7 cellular contexts compared by ENCODE assay signal in the genomic region with DNA sequence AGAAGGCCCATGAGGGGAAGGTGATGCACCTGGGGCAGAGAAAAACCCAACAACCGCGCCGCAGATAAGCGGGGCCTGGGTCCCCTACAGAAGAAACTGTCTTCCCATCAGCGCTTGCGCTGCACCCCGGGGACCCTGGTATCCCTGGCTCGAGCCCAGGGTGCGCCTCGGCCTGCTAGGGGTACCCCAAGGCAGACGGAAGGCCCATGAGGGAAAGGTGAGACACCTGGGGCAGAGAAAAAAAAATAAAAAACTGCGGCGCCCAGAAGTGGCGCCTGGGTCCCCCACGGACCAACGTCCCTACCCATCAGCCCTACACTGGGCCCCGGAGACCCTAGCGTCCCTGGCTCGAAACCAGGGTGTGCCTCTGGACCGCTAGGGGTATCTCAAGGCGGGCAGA.
A peak's percentile ranks its signal among the peaks of the same experiment; 100 is the strongest.
DNase-seq lines count a peak whose midpoint lies in the region; ATAC-seq, FAIRE-seq and TF ChIP-seq lines count a peak whose summit lies in the region.
"Not testable (repeated sequence)": the region's sequence is repeated elsewhere in the genome, so short reads cannot be mapped to it uniquely, and the experiment has no call there.

No MANE protein-coding gene starts in this region.

- H3K4me1 Mint-ChIP-seq in osteocyte (ENCODE audit: unreplicated experiment) = not testable (repeated sequence)

- intact Hi-C loops in Right ventricle myocardium inferior (cut with DNase I); kidney (cut with DNase I); sciatic nerve (cut with DNase I); upper lobe of right lung (cut with DNase I): not testable (repeated sequence)

- not testable (repeated sequence) for H3K4me3 ChIP-seq in kidney (ENCODE audit: low read length in 2 of 2); upper lobe of right lung

- not testable (repeated sequence) for H3K36me3 Mint-ChIP-seq in osteocyte (ENCODE audit: unreplicated experiment)

- not testable (repeated sequence) for H3K4me1 ChIP-seq in kidney (ENCODE audit: control insufficient read depth in 1 of 2, insufficient read depth in 1 of 2, low read depth in 1 of 2, low read length in 2 of 2); upper lobe of right lung

- not testable (repeated sequence) for H3K9me3 Mint-ChIP-seq in osteocyte (ENCODE audit: unreplicated experiment)

- not testable (repeated sequence) for H3K27ac ChIP-seq in kidney (ENCODE audit: low read depth in 2 of 2, low read length in 2 of 2); upper lobe of right lung

- H3K9ac ChIP-seq in kidney (ENCODE audit: low read length in 2 of 2) = not testable (repeated sequence)

- not testable (repeated sequence) for H3K27me3 Mint-ChIP-seq in osteocyte (ENCODE audit: unreplicated experiment)

- not testable (repeated sequence) for H3K4me3 Mint-ChIP-seq in osteocyte (ENCODE audit: unreplicated experiment)

- peak; percentile 42 for DNase-seq in activated CD8-positive, alpha-beta memory T cell treated with anti-CD3 and anti-CD28 coated beads for 24 hours
- peak; percentile 63 for DNase-seq in activated effector memory CD4-positive, alpha-beta T cell treated with anti-CD3 and anti-CD28 coated beads, Interleukin-2, amount 50 U/mL, for 16 hours
- peak; percentile 37 for DNase-seq in Right ventricle myocardium inferior (ENCODE audit: missing footprints)
- peak; percentile 34 for DNase-seq in kidney
- DNase-seq in osteocyte (ENCODE audit: extremely low spot score, unreplicated experiment) = peak; percentile 84
- peak; percentile 42 for DNase-seq in sciatic nerve (ENCODE audit: low spot score)
- DNase-seq in upper lobe of right lung = peak; percentile 58

- H3K27me3 ChIP-seq in upper lobe of right lung = not testable (repeated sequence)

- ATAC-seq in Right ventricle myocardium inferior, sciatic nerve, upper lobe of right lung: not testable (repeated sequence)

- not testable (repeated sequence) for H3K36me3 ChIP-seq in kidney (ENCODE audit: control insufficient read depth in 1 of 2, insufficient read depth in 2 of 2, low read length in 2 of 2); upper lobe of right lung

- TF ChIP-seq CTCF in kidney (IDR thresholded peaks at IDR 0.05; ENCODE audit: borderline replicate concordance, extremely low read depth, insufficient read depth); osteocyte (IDR thresholded peaks at IDR 0.05); upper lobe of right lung (IDR thresholded peaks at IDR 0.05): not testable (repeated sequence)

- not testable (repeated sequence) for H3K9me3 ChIP-seq in kidney (ENCODE audit: control insufficient read depth in 1 of 2, low read length in 2 of 2); upper lobe of right lung

- H3K27ac Mint-ChIP-seq in osteocyte (ENCODE audit: unreplicated experiment) = not testable (repeated sequence)

- FAIRE-seq in kidney (lab: Jason Lieb, UNC) = not testable (repeated sequence)

Comparison
In these comparisons a context has a peak if more than half of its experiments do, and no peak if none do; other contexts are left out.
1. DNase-seq: peak in every context shown above with its lines; median percentile 84 in osteocyte; 63 in activated effector memory CD4-positive, alpha-beta T cell treated with anti-CD3 and anti-CD28 coated beads, Interleukin-2, amount 50 U/mL, for 16 hours; 58 in upper lobe of right lung; 42 in activated CD8-positive, alpha-beta memory T cell treated with anti-CD3 and anti-CD28 coated beads for 24 hours; 42 in sciatic nerve; 37 in Right ventricle myocardium inferior; 34 in kidney.